In genomic region chr10:7015457-7015856, GRCh38 we compare ENCODE assay signal across 23 cellular contexts.
"Had no signal": no experiment of that assay in that cellular context is flagged by ENCODE, and none has a peak within 500 bp of the region (broad histone marks: within the 10 kb centered on the region; RNA-seq: fewer than 3 reads in every experiment).

No MANE protein-coding gene starts in this region.

- H3K36me3 ChIP-seq: neural progenitor cell, ovary, upper lobe of right lung had no signal

- H3K9ac ChIP-seq: neural progenitor cell had no signal

- DNase-seq: activated B cell treated with CpG ODN at 0.5 μM for 24 hours; activated CD4-positive, alpha-beta T cell treated with anti-CD3 and anti-CD28 coated beads, Interleukin-2, amount 10 ng/mL, durations not matched to agents 24 days and 14 days; activated CD8-positive, alpha-beta T cell treated with anti-CD3 and anti-CD28 coated beads for 36 hours; activated naive CD4-positive, alpha-beta T cell treated with Interleukin-2 at 50 U/mL for 16 hours; activated naive CD8-positive, alpha-beta T cell treated with anti-CD3 and anti-CD28 coated beads, Interleukin-2, amount 10 ng/mL, durations not matched to agents 7 days and 5 days; activated T-cell treated with anti-CD3 and anti-CD28 coated beads, Interleukin-2, amount 50 U/mL, for 1 hour; amygdala; body of pancreas; endodermal cell; head of caudate nucleus; kidney; left ventricle myocardium superior; mesenchymal stem cell; naive thymus-derived CD4-positive, alpha-beta T cell; ovary; psoas muscle; right cardiac atrium; T-cell; testis; upper lobe of right lung had no signal

- ATAC-seq: activated CD8-positive, alpha-beta T cell treated with anti-CD3 and anti-CD28 coated beads for 36 hours; body of pancreas; left ventricle myocardium superior; naive thymus-derived CD4-positive, alpha-beta T cell; psoas muscle; right cardiac atrium; T-cell; upper lobe of right lung had no signal

- H3K27me3 ChIP-seq: body of pancreas, neural progenitor cell, ovary, testis, upper lobe of right lung had no signal

- H3K36me3 Mint-ChIP-seq: neural progenitor cell had no signal

- H3K4me2 ChIP-seq: neural progenitor cell had no signal

- H3K4me3 ChIP-seq: body of pancreas, neural progenitor cell, ovary, psoas muscle, skin epidermis, testis, upper lobe of right lung had no signal

- H3K9me3 ChIP-seq: ovary, psoas muscle, testis, upper lobe of right lung had no signal

- H3K27ac ChIP-seq: body of pancreas, neural progenitor cell, ovary, psoas muscle, skin epidermis, testis, upper lobe of right lung had no signal

- H2AFZ ChIP-seq: neural progenitor cell had no signal

- H3K4me1 ChIP-seq: body of pancreas, neural progenitor cell, psoas muscle, testis, upper lobe of right lung had no signal

- H3K4me1 Mint-ChIP-seq: activated B cell treated with CpG ODN at 0.5 μM for 24 hours; activated CD4-positive, alpha-beta T cell treated with anti-CD3 and anti-CD28 coated beads, Interleukin-2, amount 10 ng/mL, durations not matched to agents 24 days and 14 days; activated naive CD8-positive, alpha-beta T cell treated with anti-CD3 and anti-CD28 coated beads, Interleukin-2, amount 10 ng/mL, durations not matched to agents 7 days and 5 days; endodermal cell; neural progenitor cell; T-cell had no signal

- H3K4me3 Mint-ChIP-seq: activated B cell treated with CpG ODN at 0.5 μM for 24 hours; activated CD4-positive, alpha-beta T cell treated with anti-CD3 and anti-CD28 coated beads, Interleukin-2, amount 10 ng/mL, durations not matched to agents 24 days and 14 days; activated CD8-positive, alpha-beta T cell treated with anti-CD3 and anti-CD28 coated beads for 36 hours; activated naive CD8-positive, alpha-beta T cell treated with anti-CD3 and anti-CD28 coated beads, Interleukin-2, amount 10 ng/mL, durations not matched to agents 7 days and 5 days; endodermal cell; naive thymus-derived CD4-positive, alpha-beta T cell; neural progenitor cell; T-cell had no signal

- H3K9me3 Mint-ChIP-seq: activated T-helper 2 cell treated with anti-CD3 and anti-CD28 coated beads, Interferon-gamma antibody, Interleukin-2, Interleukin-4, amounts not matched to agents 10 μg/mL and 5 μg/mL and 100 μg/mL, durations not matched to agents 14 hours and 24 hours and 36 hours had no signal

- H3K27ac Mint-ChIP-seq: activated B cell treated with CpG ODN at 0.5 μM for 24 hours; activated CD4-positive, alpha-beta T cell treated with anti-CD3 and anti-CD28 coated beads, Interleukin-2, amount 10 ng/mL, durations not matched to agents 24 days and 14 days; activated CD8-positive, alpha-beta T cell treated with anti-CD3 and anti-CD28 coated beads for 36 hours; activated naive CD8-positive, alpha-beta T cell treated with anti-CD3 and anti-CD28 coated beads, Interleukin-2, amount 10 ng/mL, durations not matched to agents 7 days and 5 days; activated T-helper 2 cell treated with anti-CD3 and anti-CD28 coated beads, Interferon-gamma antibody, Interleukin-2, Interleukin-4, amounts not matched to agents 10 μg/mL and 5 μg/mL and 100 μg/mL, durations not matched to agents 14 hours and 24 hours and 36 hours; endodermal cell; naive thymus-derived CD4-positive, alpha-beta T cell; neural progenitor cell; T-cell had no signal
